Comparison of ENCODE assay signal across 15 cellular contexts in genomic region chr11:73201249-73201648, GRCh38. TPM values are rescaled to one million over a fixed set of nuclear protein-coding genes. Genes with fewer than 3 reads are reported as not detected.
DNase-seq lines count a peak whose midpoint lies in the region; ATAC-seq and TF ChIP-seq lines count a peak whose summit lies in the region.
"Had no signal": no experiment of that assay in that cellular context is flagged by ENCODE, and none has a peak within 500 bp of the region (broad histone marks: within the 10 kb centered on the region; RNA-seq: fewer than 3 reads in every experiment).

No MANE protein-coding gene starts in this region.

- peak; percentile 22 to 29 for DNase-seq in NOMO-1 (lab: John Stamatoyannopoulos, UW; ENCODE audit: unreplicated experiment in 2 of 2)
- no peak for DNase-seq in NOMO-1 treated with DMSO at 0.1 percent for 48 hours (lab: John Stamatoyannopoulos, UW; ENCODE audit: unreplicated experiment)
- DNase-seq in breast epithelium (ENCODE audit: low spot score in 2 of 2): peak in 1 of 2 donors; percentile 51
- DNase-seq in hepatocyte (ENCODE audit: low spot score): no peak
- no peak for DNase-seq in iPS-NIHi7 (ENCODE audit: extremely low spot score)
- DNase-seq: activated CD8-positive, alpha-beta T cell treated with anti-CD3 and anti-CD28 coated beads, Interleukin-2, amount 10 ng/mL, durations not matched to agents 7 days and 5 days; DMS153; effector CD8-positive, alpha-beta T cell; naive B cell; NCI-H1930 had no signal

- TF ChIP-seq CTCF in breast epithelium (IDR thresholded peaks at IDR 0.05) (no peak), hepatocyte (IDR thresholded peaks at IDR 0.05; ENCODE audit: poor library complexity) (no peak)

- H3K4me1 ChIP-seq in breast epithelium (peaks cover 0 to 10% of the 10 kb centered on the region in 2 donors), hepatocyte (ENCODE audit: insufficient read depth) (peaks cover 23% of the 10 kb centered on the region)

- H3K36me3 ChIP-seq in breast epithelium (no peaks in the 10 kb centered on the region), hepatocyte (replicated peaks; ENCODE audit: insufficient read depth, low read depth) (no peaks in the 10 kb centered on the region)
- H3K36me3 ChIP-seq: tibial nerve had no signal

- ATAC-seq in GM19324 (IDR thresholded peaks at IDR 0.05; ENCODE audit: low FRiP score, unreplicated experiment): no peak
- ATAC-seq in HG03460 (IDR thresholded peaks at IDR 0.05; ENCODE audit: unreplicated experiment): no peak
- ATAC-seq: A549; activated CD8-positive, alpha-beta T cell treated with anti-CD3 and anti-CD28 coated beads, Interleukin-2, amount 10 ng/mL, durations not matched to agents 7 days and 5 days had no signal

- H2AFZ ChIP-seq in hepatocyte: no peak overlapping the region

- no peak overlapping the region for H3K4me2 ChIP-seq in hepatocyte
- H3K4me2 ChIP-seq: A549 had no signal

- intact Hi-C loops in breast epithelium (cut with DNase I; ENCODE audit: low total_unique reads): no loop called here

- 75% methylated on average over 6 of the region's 6 CpGs for WGBS in hepatocyte (ENCODE audit: low lambda C conversion rate, missing lambda C conversion rate)

- no peaks in the 10 kb centered on the region for H3K79me2 ChIP-seq in hepatocyte

- no peak for TF ChIP-seq POLR2A in breast epithelium (IDR thresholded peaks at IDR 0.05)

- H3K9me2 ChIP-seq in hepatocyte (replicated peaks; ENCODE audit: insufficient read depth): no peaks in the 10 kb centered on the region

- no peaks in the 10 kb centered on the region for H4K20me1 ChIP-seq in hepatocyte (ENCODE audit: insufficient read depth, poor library complexity, severe bottlenecking)

- peak overlapping the region; percentile 87 to 88 for H3K27ac ChIP-seq in breast epithelium
- peak overlapping the region; percentile 75 for H3K27ac ChIP-seq in hepatocyte
- peak overlapping the region in 11 of 21 experiments; percentile 9 to 66 (median 43) for H3K27ac ChIP-seq in skin epidermis

- no peaks in the 10 kb centered on the region for H3K27me3 ChIP-seq in breast epithelium
- H3K27me3 ChIP-seq in hepatocyte: no peaks in the 10 kb centered on the region
- H3K27me3 ChIP-seq: tibial nerve had no signal

- H3K4me3 ChIP-seq in breast epithelium (no peak overlapping the region), hepatocyte (no peak overlapping the region), skin epidermis (no peak overlapping the region)
- H3K4me3 ChIP-seq: A549, tibial nerve had no signal

- no peaks in the 10 kb centered on the region for H3K9me3 ChIP-seq in breast epithelium
- no peaks in the 10 kb centered on the region for H3K9me3 ChIP-seq in hepatocyte (ENCODE audit: low read depth)
- H3K9me3 ChIP-seq: A549, tibial nerve had no signal

RNA-seq across cellular contexts. Expression of gene P2RY2, which starts 16.8 kb away (rescaled TPM):
- total RNA-seq in breast epithelium (1 to 10 TPM in 2 of 3 donors, under 1 TPM in 1; 0.32 to 7.6 (median 5.2) TPM), hepatocyte (6.3 and 6.7 TPM in 2 replicates)
- polyA plus RNA-seq in hepatocyte: 1.8 and 2.5 TPM in 2 replicates
- total RNA-seq: activated CD8-positive, alpha-beta T cell treated with anti-CD3 and anti-CD28 coated beads, Interleukin-2, amount 10 ng/mL, durations not matched to agents 7 days and 5 days had no signal

RNA-seq across cellular contexts. Expression of gene FCHSD2, which starts 59.1 kb away (rescaled TPM):
- total RNA-seq in breast epithelium (10 to 100 TPM; 15.5 to 23.4 (median 19.0) TPM), hepatocyte (13.1 and 14.2 TPM in 2 replicates)
- polyA plus RNA-seq in hepatocyte: 9.1 and 11.0 TPM in 2 replicates

Comparison
In these comparisons a context has a peak if more than half of its experiments do, and no peak if none do; other contexts are left out.
1. DNase-seq: peak in NOMO-1 (2 of 2); none in NOMO-1 treated with DMSO at 0.1 percent for 48 hours (single experiment), hepatocyte (single experiment) and iPS-NIHi7 (single experiment).
2. Peak in every context shown above with its lines, with median percentiles within 50 percentile points of each other: H3K27ac ChIP-seq.